ENCODE assay signal across 32 cellular contexts in genomic region chr2:49154891-49155290, GRCh38. TPM values are rescaled to one million over a fixed set of nuclear protein-coding genes. Genes with fewer than 3 reads are reported as not detected.
"Had no signal": no experiment of that assay in that cellular context is flagged by ENCODE, and none has a peak within 500 bp of the region (broad histone marks: within the 10 kb centered on the region; RNA-seq: fewer than 3 reads in every experiment).

No MANE protein-coding gene starts in this region.

- H3K4me2 ChIP-seq: KMS-11, SK-N-SH had no signal

- H3K27ac ChIP-seq: ascending aorta, KMS-11, SJSA1 had no signal

- H3K27me3 ChIP-seq: ascending aorta had no signal

- H3K36me3 ChIP-seq: ascending aorta, SJSA1 had no signal

- H3K36me3 Mint-ChIP-seq: activated naive CD4-positive, alpha-beta T cell treated with anti-CD3 and anti-CD28 coated beads, Interleukin-2, amount 50 U/mL, for 24 hours; activated naive CD8-positive, alpha-beta T cell treated with anti-CD3 and anti-CD28 coated beads, Interleukin-2, amount 10 ng/mL, durations not matched to agents 7 days and 5 days had no signal

- H3K9me3 ChIP-seq: ascending aorta, SJSA1, SK-N-SH had no signal

- DNase-seq: activated CD4-positive, alpha-beta T cell treated with anti-CD3 and anti-CD28 coated beads for 36 hours; activated CD4-positive, alpha-beta T cell treated with anti-CD3 and anti-CD28 coated beads, Interleukin-2, amount 10 ng/mL, durations not matched to agents 7 days and 5 days; activated CD4-positive, alpha-beta T cell treated with anti-CD3 and anti-CD28 coated beads, Interleukin-2, amount 50 U/mL, for 48 hours; activated CD8-positive, alpha-beta T cell treated with anti-CD3 and anti-CD28 coated beads, Interleukin-2, amount 10 ng/mL, durations not matched to agents 7 days and 5 days; activated gamma-delta T cell; activated naive CD4-positive, alpha-beta T cell treated with Interleukin-2 at 50 U/mL for 16 hours; activated naive CD8-positive, alpha-beta T cell treated with anti-CD3 and anti-CD28 coated beads, Interleukin-2, amount 10 ng/mL, durations not matched to agents 7 days and 5 days; activated T-cell treated with anti-CD3 and anti-CD28 coated beads, Interleukin-2, amount 50 U/mL, for 24 hours; amygdala; MM.1S; MV-4-11; NCI-H1092; NCI-H1436 treated with DMSO at 0.1 percent for 48 hours; NCI-H1694 treated with DMSO at 0.1 percent for 48 hours; NCI-H2029; NCI-H345; NCI-H524 treated with DMSO at 0.1 percent for 48 hours; SHP77 treated with DMSO at 0.1 percent for 48 hours; SK-N-SH had no signal

- H3K27me3 Mint-ChIP-seq: activated CD4-positive, alpha-beta T cell treated with anti-CD3 and anti-CD28 coated beads for 36 hours; activated CD4-positive, alpha-beta T cell treated with anti-CD3 and anti-CD28 coated beads, Interleukin-2, amount 10 ng/mL, durations not matched to agents 7 days and 5 days; activated naive CD4-positive, alpha-beta T cell treated with anti-CD3 and anti-CD28 coated beads, Interleukin-2, amount 50 U/mL, for 24 hours; activated naive CD8-positive, alpha-beta T cell treated with anti-CD3 and anti-CD28 coated beads, Interleukin-2, amount 10 ng/mL, durations not matched to agents 7 days and 5 days; activated T-cell treated with anti-CD3 and anti-CD28 coated beads, Interleukin-2, amount 50 U/mL, for 24 hours had no signal

- H3K4me3 ChIP-seq: ascending aorta, SJSA1 had no signal

- H3K9me3 Mint-ChIP-seq: activated CD4-positive, alpha-beta T cell treated with anti-CD3 and anti-CD28 coated beads, Interleukin-2, amount 10 ng/mL, durations not matched to agents 7 days and 5 days; T-helper 1 cell treated with Interleukin-12 subunit alpha and Interleukin-12 subunit beta and Interleukin-4 antibody, amounts not matched to agents 30 μg/mL and 1 μg/mL, for 36 hours; T-helper 2 cell treated with Interferon-gamma antibody and Interleukin-4, amounts not matched to agents 5 μg/mL and 100 μg/mL, for 36 hours had no signal

- H3K9ac ChIP-seq: KMS-11, SK-N-SH had no signal

- H3K27ac Mint-ChIP-seq: activated CD4-positive, alpha-beta T cell treated with anti-CD3 and anti-CD28 coated beads for 36 hours; activated CD4-positive, alpha-beta T cell treated with anti-CD3 and anti-CD28 coated beads, Interleukin-2, amount 10 ng/mL, durations not matched to agents 7 days and 5 days; activated CD8-positive, alpha-beta T cell treated with anti-CD3 and anti-CD28 coated beads, Interleukin-2, amount 10 ng/mL, durations not matched to agents 7 days and 5 days; activated naive CD4-positive, alpha-beta T cell treated with anti-CD3 and anti-CD28 coated beads, Interleukin-2, amount 50 U/mL, for 24 hours; activated naive CD8-positive, alpha-beta T cell treated with anti-CD3 and anti-CD28 coated beads, Interleukin-2, amount 10 ng/mL, durations not matched to agents 7 days and 5 days; activated T-cell treated with anti-CD3 and anti-CD28 coated beads, Interleukin-2, amount 50 U/mL, for 24 hours; activated T-helper 2 cell treated with anti-CD3 and anti-CD28 coated beads, Interferon-gamma antibody, Interleukin-2, Interleukin-4, amounts not matched to agents 10 μg/mL and 5 μg/mL and 100 μg/mL, durations not matched to agents 14 hours and 24 hours and 36 hours; T-helper 1 cell treated with Interleukin-12 subunit alpha and Interleukin-12 subunit beta and Interleukin-4 antibody, amounts not matched to agents 30 μg/mL and 1 μg/mL, for 36 hours; T-helper 2 cell treated with Interferon-gamma antibody and Interleukin-4, amounts not matched to agents 5 μg/mL and 100 μg/mL, for 36 hours had no signal

- H3K4me3 Mint-ChIP-seq: activated CD4-positive, alpha-beta T cell treated with anti-CD3 and anti-CD28 coated beads for 36 hours; activated CD4-positive, alpha-beta T cell treated with anti-CD3 and anti-CD28 coated beads, Interleukin-2, amount 10 ng/mL, durations not matched to agents 7 days and 5 days; activated CD8-positive, alpha-beta T cell treated with anti-CD3 and anti-CD28 coated beads, Interleukin-2, amount 10 ng/mL, durations not matched to agents 7 days and 5 days; activated naive CD4-positive, alpha-beta T cell treated with anti-CD3 and anti-CD28 coated beads, Interleukin-2, amount 50 U/mL, for 24 hours; activated naive CD8-positive, alpha-beta T cell treated with anti-CD3 and anti-CD28 coated beads, Interleukin-2, amount 10 ng/mL, durations not matched to agents 7 days and 5 days; activated T-cell treated with anti-CD3 and anti-CD28 coated beads, Interleukin-2, amount 50 U/mL, for 24 hours; T-helper 1 cell treated with Interleukin-12 subunit alpha and Interleukin-12 subunit beta and Interleukin-4 antibody, amounts not matched to agents 30 μg/mL and 1 μg/mL, for 36 hours; T-helper 2 cell treated with Interferon-gamma antibody and Interleukin-4, amounts not matched to agents 5 μg/mL and 100 μg/mL, for 36 hours had no signal

- H3K4me1 Mint-ChIP-seq: activated CD4-positive, alpha-beta T cell treated with anti-CD3 and anti-CD28 coated beads for 36 hours; activated CD4-positive, alpha-beta T cell treated with anti-CD3 and anti-CD28 coated beads, Interleukin-2, amount 10 ng/mL, durations not matched to agents 7 days and 5 days; activated naive CD4-positive, alpha-beta T cell treated with anti-CD3 and anti-CD28 coated beads, Interleukin-2, amount 50 U/mL, for 24 hours; activated naive CD8-positive, alpha-beta T cell treated with anti-CD3 and anti-CD28 coated beads, Interleukin-2, amount 10 ng/mL, durations not matched to agents 7 days and 5 days had no signal

- ATAC-seq: activated CD4-positive, alpha-beta T cell treated with anti-CD3 and anti-CD28 coated beads for 36 hours; activated CD4-positive, CD25-positive, alpha-beta regulatory T cell treated with anti-CD3 and anti-CD28 coated beads, Interleukin-2, amount 50 U/mL, for 24 hours; activated CD8-positive, alpha-beta T cell treated with anti-CD3 and anti-CD28 coated beads, Interleukin-2, amount 10 ng/mL, durations not matched to agents 7 days and 5 days; Panc1 had no signal

- H3K4me1 ChIP-seq: ascending aorta, SJSA1 had no signal

RNA-seq across cellular contexts. Expression of gene FSHR, which starts 0.6 kb away (rescaled TPM):
- total RNA-seq: activated CD4-positive, alpha-beta T cell treated with anti-CD3 and anti-CD28 coated beads for 36 hours; activated CD4-positive, alpha-beta T cell treated with anti-CD3 and anti-CD28 coated beads, Interleukin-2, amount 10 ng/mL, durations not matched to agents 7 days and 5 days; activated CD8-positive, alpha-beta T cell treated with anti-CD3 and anti-CD28 coated beads, Interleukin-2, amount 10 ng/mL, durations not matched to agents 7 days and 5 days; activated naive CD8-positive, alpha-beta T cell treated with anti-CD3 and anti-CD28 coated beads, Interleukin-2, amount 10 ng/mL, durations not matched to agents 7 days and 5 days; activated T-helper 2 cell treated with anti-CD3 and anti-CD28 coated beads, Interferon-gamma antibody, Interleukin-2, Interleukin-4, amounts not matched to agents 10 μg/mL and 5 μg/mL and 100 μg/mL, durations not matched to agents 14 hours and 24 hours and 36 hours; ascending aorta; LHCN-M2; NCI-H460; RPMI7951; SJSA1 had no signal
- polyA plus RNA-seq: adipose tissue, SK-N-SH had no signal
